Comparison of ENCODE assay signal across 8 cellular contexts in genomic region chr11:17351510-17352176, GRCh38. TPM values are rescaled to one million over a fixed set of nuclear protein-coding genes. Genes with fewer than 3 reads are reported as not detected.
DNase-seq lines count a peak whose midpoint lies in the region; ATAC-seq and TF ChIP-seq lines count a peak whose summit lies in the region.

A gene with protein sequence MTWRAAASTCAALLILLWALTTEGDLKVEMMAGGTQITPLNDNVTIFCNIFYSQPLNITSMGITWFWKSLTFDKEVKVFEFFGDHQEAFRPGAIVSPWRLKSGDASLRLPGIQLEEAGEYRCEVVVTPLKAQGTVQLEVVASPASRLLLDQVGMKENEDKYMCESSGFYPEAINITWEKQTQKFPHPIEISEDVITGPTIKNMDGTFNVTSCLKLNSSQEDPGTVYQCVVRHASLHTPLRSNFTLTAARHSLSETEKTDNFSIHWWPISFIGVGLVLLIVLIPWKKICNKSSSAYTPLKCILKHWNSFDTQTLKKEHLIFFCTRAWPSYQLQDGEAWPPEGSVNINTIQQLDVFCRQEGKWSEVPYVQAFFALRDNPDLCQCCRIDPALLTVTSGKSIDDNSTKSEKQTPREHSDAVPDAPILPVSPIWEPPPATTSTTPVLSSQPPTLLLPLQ (plus strand): TSS chr11:17351800. CDS start chr11:17351970, 170 bp downstream.

- H3K4ac ChIP-seq in H9 (ENCODE audit: low read depth, low read length), result no peak within 1 kb of the TSS

- H3K9me3 ChIP-seq in H9 (ENCODE audit: control insufficient read depth, low read depth, low read length) (no peaks in the 10 kb centered on the region), OCI-LY1 (ENCODE audit: low read length) (no peaks in the 10 kb centered on the region), mucosa of descending colon (no peaks in the 10 kb centered on the region)

- no peak within 1 kb of the TSS for H2AK5ac ChIP-seq in H9 (ENCODE audit: insufficient read length, low read length)

- ATAC-seq in mucosa of descending colon (peak; percentile 81), GM21390 (IDR thresholded peaks at IDR 0.05; ENCODE audit: unreplicated experiment) (no peak)

- H3K9ac ChIP-seq in H9 (ENCODE audit: extremely low read depth, insufficient read length, low read length) (peak within 1 kb of the TSS; percentile 45), OCI-LY1 (ENCODE audit: low read length) (peak within 1 kb of the TSS; percentile 83)

- peak; percentile 57 for DNase-seq in H9
- DNase-seq in activated T-cell treated with anti-CD3 and anti-CD28 coated beads, Interleukin-2, amount 50 U/mL, for 1 hour, result peak; percentile 73
- no peak for DNase-seq in epithelial cell of proximal tubule (ENCODE audit: low read depth)
- peak; percentile 85 to 91 (median 88) for DNase-seq in mucosa of descending colon
- DNase-seq in stimulated activated CD8-positive, alpha-beta memory T cell treated with anti-CD3 and anti-CD28 coated beads, Interleukin-15, amount 100 ng/mL, for 48 hours (ENCODE audit: low read depth in 2 of 2), result peak; percentile 43 to 46

- H3K27ac Mint-ChIP-seq in H9, result no peak within 1 kb of the TSS; a peak in 1 of 7 replicates

- H3K14ac ChIP-seq in H9 (ENCODE audit: insufficient read depth, low read length), result 0 out of 2 replicates have a peak within 1 kb of the TSS, but pooled peaks have one; percentile 64

- peak within 1 kb of the TSS; percentile 88 for H3K4me3 ChIP-seq in ACC112 (ENCODE audit: low read depth, low read length)
- H3K4me3 ChIP-seq in OCI-LY1 (ENCODE audit: low read depth, low read length, poor library complexity, severe bottlenecking), result peak within 1 kb of the TSS; percentile 76
- H3K4me3 ChIP-seq in epithelial cell of proximal tubule (ENCODE audit: low read depth, low read length), result peak within 1 kb of the TSS; percentile 71
- H3K4me3 ChIP-seq in mucosa of descending colon, result peak within 1 kb of the TSS; percentile 30

- no peak within 1 kb of the TSS for H4K8ac ChIP-seq in H9 (replicated peaks; ENCODE audit: insufficient read length, low read depth, low read length)

- no peak within 1 kb of the TSS for H3K23ac ChIP-seq in H9 (ENCODE audit: insufficient read length, low read depth, low read length)

- peak within 1 kb of the TSS; percentile 53 for H3K18ac ChIP-seq in H9 (ENCODE audit: insufficient read length, low read depth, low read length)

- H2BK120ac ChIP-seq in H9 (ENCODE audit: low read depth, low read length, poor library complexity, severe bottlenecking), result no peak within 1 kb of the TSS

- H3K23me2 ChIP-seq in H9 (ENCODE audit: insufficient read length, low read depth, low read length, poor library complexity, severe bottlenecking), result peaks cover 22% of the 10 kb centered on the region

- peak within 1 kb of the TSS; percentile 69 to 90 for H3K4me3 Mint-ChIP-seq in H9

- H3K27me3 ChIP-seq in ACC112 (ENCODE audit: insufficient read depth, low read length) (no peaks in the 10 kb centered on the region), H9 (ENCODE audit: insufficient read depth, low read length) (peaks cover 21% of the 10 kb centered on the region), OCI-LY1 (ENCODE audit: insufficient read depth, low read length) (no peaks in the 10 kb centered on the region)

- H4K5ac ChIP-seq in H9 (ENCODE audit: insufficient read length, low read depth, low read length), result no peak within 1 kb of the TSS

- H3K4me1 ChIP-seq in ACC112 (ENCODE audit: control insufficient read depth, insufficient read depth, low read length, unreplicated experiment), result peaks cover 8% of the 10 kb centered on the region
- no peaks in the 10 kb centered on the region for H3K4me1 ChIP-seq in H9 (ENCODE audit: insufficient read depth, low read length)
- peaks cover 31% of the 10 kb centered on the region for H3K4me1 ChIP-seq in OCI-LY1 (ENCODE audit: insufficient read depth, low read length, severe bottlenecking)
- peaks cover 17% of the 10 kb centered on the region for H3K4me1 ChIP-seq in mucosa of descending colon (ENCODE audit: low read depth)

- no peak within 1 kb of the TSS for H4K91ac ChIP-seq in H9 (ENCODE audit: insufficient read length, low read depth, low read length)

- peaks cover 3 to 9% of the 10 kb centered on the region in 2 experiments; a peak in 4 of 5 replicates for H3K9me3 Mint-ChIP-seq in H9

- H3K4me2 ChIP-seq in H9 (ENCODE audit: insufficient read depth, insufficient read length, low read length), result peak within 1 kb of the TSS; percentile 69
- H3K4me2 ChIP-seq in OCI-LY1 (ENCODE audit: low read length), result peak within 1 kb of the TSS; percentile 92

- H3K36me3 ChIP-seq in ACC112 (ENCODE audit: insufficient read depth, low read length) (peaks cover under 1% of the 10 kb centered on the region; the same call in 1 of the 2 replicates), OCI-LY1 (ENCODE audit: insufficient read depth, low read length) (peaks cover 17% of the 10 kb centered on the region), mucosa of descending colon (ENCODE audit: low read depth) (no peaks in the 10 kb centered on the region)

- H3T11ph ChIP-seq in H9 (ENCODE audit: low read length), result no peak within 1 kb of the TSS

- H3K79me2 ChIP-seq in ACC112 (ENCODE audit: control insufficient read depth, insufficient read depth, low read length, unreplicated experiment) (peaks cover 8% of the 10 kb centered on the region), H9 (ENCODE audit: insufficient read depth, low read length) (no peaks in the 10 kb centered on the region), OCI-LY1 (ENCODE audit: insufficient read depth, low read length) (peaks cover 10% of the 10 kb centered on the region)

- H3K27me3 Mint-ChIP-seq in H9 (ENCODE audit: low read depth), result peaks cover 72% of the 10 kb centered on the region

- no peaks in the 10 kb centered on the region for H3K9me2 ChIP-seq in OCI-LY1 (ENCODE audit: low read depth, low read length)

- intact Hi-C loops in mucosa of descending colon (cut with DNase I, micrococcal nuclease), result no loop called here

- no peak within 1 kb of the TSS for H3K56ac ChIP-seq in H9 (ENCODE audit: insufficient read length, low read depth, low read length)

- H3K4me1 Mint-ChIP-seq in H9, result peaks cover 15 to 26% of the 10 kb centered on the region in 2 experiments

- no peaks in the 10 kb centered on the region for H3K36me3 Mint-ChIP-seq in H9 (ENCODE audit: insufficient read depth in 1 of 3, low read depth in 3 of 3)

- H2BK20ac ChIP-seq in H9 (ENCODE audit: low read depth, low read length, poor library complexity, severe bottlenecking), result no peak within 1 kb of the TSS

- H2BK12ac ChIP-seq in H9 (ENCODE audit: insufficient read length, low read depth, low read length), result no peak within 1 kb of the TSS

- no peaks in the 10 kb centered on the region for H4K20me1 ChIP-seq in H9 (ENCODE audit: control insufficient read depth, insufficient read depth, insufficient read length)
- H4K20me1 ChIP-seq in OCI-LY1 (ENCODE audit: insufficient read depth, low read length), result no peaks in the 10 kb centered on the region

- peaks cover 11% of the 10 kb centered on the region; the same call in 1 of the 2 replicates for H3F3A ChIP-seq in OCI-LY1 (ENCODE audit: insufficient read depth, low read length)

- no peaks in the 10 kb centered on the region for H3K79me1 ChIP-seq in H9 (ENCODE audit: insufficient read depth, low read depth, low read length, poor library complexity, severe bottlenecking)

- H2BK5ac ChIP-seq in H9 (ENCODE audit: insufficient read length, low read length), result no peak within 1 kb of the TSS

- H2BK15ac ChIP-seq in H9 (ENCODE audit: low read depth, low read length), result no peak within 1 kb of the TSS; the same call in 1 of the 2 replicates

- TF ChIP-seq CTCF in H9 (conservative IDR thresholded peaks at IDR 0.05) (no peak), OCI-LY1 (IDR thresholded peaks at IDR 0.05; ENCODE audit: low read length) (no peak), epithelial cell of proximal tubule (conservative IDR thresholded peaks at IDR 0.05; ENCODE audit: low read depth, low read length) (no peak), mucosa of descending colon (IDR thresholded peaks at IDR 0.05) (no peak)

- H3K27ac ChIP-seq in ACC112 (ENCODE audit: low read depth, low read length) (peak within 1 kb of the TSS; percentile 59; the same call in 1 of the 2 replicates), H9 (ENCODE audit: insufficient read length, low read depth, low read length) (no peak within 1 kb of the TSS), OCI-LY1 (ENCODE audit: low read depth, low read length, poor library complexity, severe bottlenecking) (peak within 1 kb of the TSS; percentile 94)

- H2AFZ ChIP-seq in ACC112 (ENCODE audit: low read length, unreplicated experiment) (peak within 1 kb of the TSS; percentile 95), H9 (ENCODE audit: low read length) (no peak within 1 kb of the TSS), OCI-LY1 (ENCODE audit: low read length) (no peak within 1 kb of the TSS; the same call in 1 of the 2 replicates)

- WGBS in H9 (ENCODE audit: extremely low coverage, insufficient read length, low lambda C conversion rate), result no CpG with 5 or more reads among the region's 61 CpGs

RNA-seq across cellular contexts. Expression of the gene that starts here (rescaled TPM):
- total RNA-seq in H9 (2021), result 0.94 and 1.4 TPM in 2 replicates
- 1.2 and 2.3 TPM in 2 replicates for total RNA-seq in epithelial cell of proximal tubule
- 10 to 100 TPM in 2 of 3 donors, 1 to 10 TPM in 1; 6.0 to 16.7 (median 10.7) TPM for total RNA-seq in mucosa of descending colon

Comparison
In these comparisons a context has a peak if more than half of its experiments do, and no peak if none do; other contexts are left out.
1. H3K4me3 ChIP-seq: peak in every context shown above with its lines; median percentile 88 in ACC112; 76 in OCI-LY1; 71 in epithelial cell of proximal tubule; 30 in mucosa of descending colon.